In the genomic region with DNA sequence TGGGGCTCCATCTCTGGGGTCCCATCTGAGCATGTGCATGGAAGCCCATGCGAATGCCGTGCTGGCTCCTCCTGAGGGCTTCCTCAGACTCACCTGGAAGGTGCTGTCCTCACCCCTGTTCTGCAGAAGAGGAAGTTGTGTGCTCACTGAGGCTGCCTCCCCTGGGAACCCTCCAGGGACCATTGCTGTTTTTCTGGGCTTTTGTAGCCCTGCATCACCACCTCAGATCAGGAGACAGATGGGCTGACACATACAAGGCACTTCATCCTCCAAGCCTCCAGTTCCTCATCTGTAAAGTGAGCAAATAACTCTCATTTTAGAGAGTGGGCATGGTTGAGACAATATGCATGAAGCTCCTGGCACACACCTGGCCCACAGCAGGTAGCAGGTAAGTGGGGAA, we compare ENCODE assay signal across 15 cellular contexts. TPM values are rescaled to one million over a fixed set of nuclear protein-coding genes. Genes with fewer than 3 reads are reported as not detected.
DNase-seq lines count a peak whose midpoint lies in the region; ATAC-seq and TF ChIP-seq lines count a peak whose summit lies in the region.
"Had no signal": no experiment of that assay in that cellular context is flagged by ENCODE, and none has a peak within 500 bp of the region (broad histone marks: within the 10 kb centered on the region; RNA-seq: fewer than 3 reads in every experiment).

No MANE protein-coding gene starts in this region.

- TF ChIP-seq CTCF in esophagus muscularis mucosa (IDR thresholded peaks at IDR 0.05) (no peak), gastroesophageal sphincter (IDR thresholded peaks at IDR 0.05) (no peak)

- WGBS in neuronal stem cell (ENCODE audit: extremely low coverage in 2 of 2, insufficient read length in 2 of 2, insufficient replicate concordance in 1 of 2), 2 donors = no CpG with 5 or more reads among the region's 2 CpGs
- 100% methylated on average over 1 of the region's 2 CpGs for WGBS in esophagus muscularis mucosa
- 92% methylated on average over 2 of the region's 2 CpGs; no CpG with 5 or more reads in 1 of the 2 donors for WGBS in gastroesophageal sphincter (ENCODE audit: low coverage in 1 of 2), 2 donors

- no peak overlapping the region for H3K4me2 ChIP-seq in neuronal stem cell (ENCODE audit: insufficient read depth, low read length, poor library complexity, severe bottlenecking)

- H3K27me3 ChIP-seq in neuronal stem cell (ENCODE audit: control insufficient read depth in 3 of 3, insufficient read depth in 3 of 3, low read depth in 1 of 3, low read length in 3 of 3) (peaks cover 0 to 30% (median 4%) of the 10 kb centered on the region in 3 experiments), esophagus muscularis mucosa (no peaks in the 10 kb centered on the region), gastroesophageal sphincter (peaks cover 5% of the 10 kb centered on the region)

- H4K8ac ChIP-seq in neuronal stem cell (ENCODE audit: low read depth, low read length) = no peak overlapping the region

- H3K9me3 ChIP-seq in neuronal stem cell (replicated peaks in 1 of 2; ENCODE audit: control insufficient read depth in 2 of 2, insufficient read depth in 1 of 2, low read depth in 1 of 2, low read length in 2 of 2) = peaks cover 0 to 7% of the 10 kb centered on the region in 2 donors
- no peaks in the 10 kb centered on the region for H3K9me3 ChIP-seq in esophagus muscularis mucosa
- H3K9me3 ChIP-seq in gastroesophageal sphincter = peaks cover 0 to 8% (median 0%) of the 10 kb centered on the region in 3 donors

- peak overlapping the region; percentile 54 for H2BK15ac ChIP-seq in neuronal stem cell (ENCODE audit: low read length)

- DNase-seq in Right ventricle myocardium inferior (ENCODE audit: missing footprints) (peak; percentile 7), left cardiac atrium (no peak), NCI-H345 treated with DMSO at 0.1 percent for 48 hours (lab: John Stamatoyannopoulos, UW; ENCODE audit: unreplicated experiment) (peak; percentile 62), neuronal stem cell (ENCODE audit: low spot score) (no peak), esophagus muscularis mucosa (ENCODE audit: extremely low spot score) (no peak)
- DNase-seq: 8988T; AML-193; C1 segment of cervical spinal cord; CD4-positive, alpha-beta memory T cell; DMS79; EL; HCEC 1CT; HFFc6 had no signal

- no peak overlapping the region for H3K18ac ChIP-seq in neuronal stem cell (ENCODE audit: low read length)

- peak overlapping the region; percentile 73 for H2AK5ac ChIP-seq in neuronal stem cell (ENCODE audit: low read depth, low read length)

- H2BK5ac ChIP-seq in neuronal stem cell (ENCODE audit: low read length) = peak overlapping the region; percentile 34

- TF ChIP-seq POLR2A in esophagus muscularis mucosa (IDR thresholded peaks at IDR 0.05; ENCODE audit: low read depth) = no peak
- no peak for TF ChIP-seq POLR2A in gastroesophageal sphincter (IDR thresholded peaks at IDR 0.05)

- H3K4ac ChIP-seq in neuronal stem cell (ENCODE audit: low read length) = no peak overlapping the region

- no peaks in the 10 kb centered on the region for H3K79me1 ChIP-seq in neuronal stem cell (ENCODE audit: low read depth, low read length)

- no peak for ATAC-seq in Right ventricle myocardium inferior
- no peak for ATAC-seq in left cardiac atrium
- no peak for ATAC-seq in gastroesophageal sphincter
- ATAC-seq in HG03095 (IDR thresholded peaks at IDR 0.05; ENCODE audit: unreplicated experiment) = no peak

- no peak overlapping the region for H3K14ac ChIP-seq in neuronal stem cell (ENCODE audit: low read length)

- no peak overlapping the region for H3K9ac ChIP-seq in neuronal stem cell (ENCODE audit: low read depth, low read length, poor library complexity)

- H2BK120ac ChIP-seq in neuronal stem cell (ENCODE audit: low read depth, low read length) = no peak overlapping the region

- H3K27ac ChIP-seq in neuronal stem cell (replicated peaks; ENCODE audit: low read length) (no peak overlapping the region), esophagus muscularis mucosa (replicated peaks in 1 of 4) (no peak overlapping the region), gastroesophageal sphincter (no peak overlapping the region)

- H4K91ac ChIP-seq in neuronal stem cell (ENCODE audit: low read depth, low read length, poor library complexity) = no peak overlapping the region

- H3K36me3 ChIP-seq in neuronal stem cell (replicated peaks in 1 of 2; ENCODE audit: control insufficient read depth in 2 of 2, insufficient read depth in 2 of 2, low read length in 2 of 2) = peaks cover 0 to 1% of the 10 kb centered on the region in 2 donors
- no peaks in the 10 kb centered on the region for H3K36me3 ChIP-seq in esophagus muscularis mucosa
- H3K36me3 ChIP-seq in gastroesophageal sphincter = no peaks in the 10 kb centered on the region

- no peak overlapping the region for H3K4me3 ChIP-seq in neuronal stem cell (ENCODE audit: low read length in 2 of 2)
- no peak overlapping the region for H3K4me3 ChIP-seq in esophagus muscularis mucosa
- no peak overlapping the region for H3K4me3 ChIP-seq in gastroesophageal sphincter

- H2BK12ac ChIP-seq in neuronal stem cell (ENCODE audit: low read length) = no peak overlapping the region

- TF ChIP-seq EP300 in esophagus muscularis mucosa (IDR thresholded peaks at IDR 0.05) = no peak
- TF ChIP-seq EP300 in gastroesophageal sphincter (IDR thresholded peaks at IDR 0.05) = no peak

- no peak overlapping the region for H3K23ac ChIP-seq in neuronal stem cell (ENCODE audit: low read depth, low read length, poor library complexity)

- no peak overlapping the region for H2AFZ ChIP-seq in neuronal stem cell (ENCODE audit: low read length)

- intact Hi-C loops in Right ventricle myocardium inferior (cut with DNase I) (no loop called here), left cardiac atrium (cut with DNase I) (no loop called here), esophagus muscularis mucosa (cut with DNase I) (loop anchor here (5.0 kb wide), 1 partner anchor 130 kb away; no protein-coding TSS in a partner anchor)

- H3K4me1 ChIP-seq in neuronal stem cell (ENCODE audit: control insufficient read depth in 2 of 2, insufficient read depth in 1 of 2, low read depth in 1 of 2, low read length in 2 of 2) = peaks cover 0 to 2% of the 10 kb centered on the region in 2 donors
- peaks cover 5 to 10% (median 7%) of the 10 kb centered on the region in 4 donors for H3K4me1 ChIP-seq in esophagus muscularis mucosa
- peaks cover 0 to 8% (median 0%) of the 10 kb centered on the region in 3 donors for H3K4me1 ChIP-seq in gastroesophageal sphincter

RNA-seq across cellular contexts. Expression of gene LRRC32, which starts 12.1 kb away (rescaled TPM):
- total RNA-seq in Right ventricle myocardium inferior (32.5 TPM), left cardiac atrium (10 to 100 TPM; 43.8 to 88.2 TPM), esophagus muscularis mucosa (10 to 100 TPM; 19.1 to 87.5 (median 45.3) TPM), gastroesophageal sphincter (10 to 100 TPM; 22.7 to 37.6 (median 31.1) TPM)
- 0.91 TPM for polyA plus RNA-seq in neuronal stem cell (2013, experiment 1 of 2)
- 1.1 TPM for polyA plus RNA-seq in neuronal stem cell (2013, experiment 2 of 2)

Comparison
In these comparisons a context has a peak if more than half of its experiments do, and no peak if none do; other contexts are left out.
1. DNase-seq: peak in Right ventricle myocardium inferior (single experiment) and NCI-H345 treated with DMSO at 0.1 percent for 48 hours (single experiment); none in left cardiac atrium (single experiment), neuronal stem cell (single experiment) and esophagus muscularis mucosa (single experiment).